24 cellular contexts compared by ENCODE assay signal in the genomic region with DNA sequence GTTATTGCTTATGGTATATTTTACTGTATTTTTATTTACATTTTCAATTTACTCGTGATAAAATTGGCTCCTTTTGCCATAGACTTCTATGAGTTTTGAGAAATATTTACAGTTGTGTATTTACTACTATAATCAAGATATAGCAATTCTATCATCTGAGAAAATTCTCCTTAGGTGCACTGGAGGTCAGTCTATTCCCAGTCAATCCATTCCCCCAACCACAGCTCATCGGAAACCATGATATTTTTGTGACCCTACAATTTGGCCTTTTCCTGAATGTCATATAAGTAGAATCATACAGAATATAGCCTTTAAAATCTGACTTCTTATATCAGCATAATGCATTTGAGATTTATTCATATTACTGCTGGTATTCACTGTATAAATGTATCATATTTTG.
DNase-seq lines count a peak whose midpoint lies in the region; ATAC-seq, FAIRE-seq and TF ChIP-seq lines count a peak whose summit lies in the region.
"Had no signal": no experiment of that assay in that cellular context is flagged by ENCODE, and none has a peak within 500 bp of the region (broad histone marks: within the 10 kb centered on the region; RNA-seq: fewer than 3 reads in every experiment).

No MANE protein-coding gene starts in this region.

- H3K4me1 Mint-ChIP-seq in activated CD8-positive, alpha-beta T cell treated with anti-CD3 and anti-CD28 coated beads for 36 hours (ENCODE audit: low read depth), result no peaks in the 10 kb centered on the region

- ATAC-seq in activated CD8-positive, alpha-beta T cell treated with anti-CD3 and anti-CD28 coated beads for 36 hours, result no peak
- ATAC-seq: activated naive CD4-positive, alpha-beta T cell treated with anti-CD3 and anti-CD28 coated beads, Interleukin-2, amount 50 U/mL, for 72 hours; activated T-cell treated with anti-CD3 and anti-CD28 coated beads, Interleukin-2, amount 50 U/mL, for 4 hours; left lung; Panc1 had no signal

- H3K4me3 ChIP-seq in AG09309 (ENCODE audit: control insufficient read depth, low read depth, low read length) (no peak overlapping the region), foreskin fibroblast (ENCODE audit: low read depth in 1 of 2, low read length in 2 of 2) (no peak overlapping the region)
- H3K4me3 ChIP-seq: left lung, skin epidermis had no signal

- intact Hi-C loops in activated CD8-positive, alpha-beta T cell treated with anti-CD3 and anti-CD28 coated beads for 36 hours (cut with micrococcal nuclease), result no loop called here

- no peaks in the 10 kb centered on the region for H3K9me3 Mint-ChIP-seq in activated CD8-positive, alpha-beta T cell treated with anti-CD3 and anti-CD28 coated beads for 36 hours
- H3K9me3 Mint-ChIP-seq: activated T-cell treated with anti-CD3 and anti-CD28 coated beads, Interleukin-2, amount 50 U/mL, for 4 hours; CD4-positive, alpha-beta T cell had no signal

- no peaks in the 10 kb centered on the region for H3K27me3 Mint-ChIP-seq in activated CD8-positive, alpha-beta T cell treated with anti-CD3 and anti-CD28 coated beads for 36 hours
- H3K27me3 Mint-ChIP-seq: CD4-positive, alpha-beta T cell had no signal

- no peak for FAIRE-seq in RCC 7860 (lab: Jason Lieb, UNC)
- FAIRE-seq: frontal cortex, TTC549 had no signal

- TF ChIP-seq CTCF in AG09309 (IDR thresholded peaks at IDR 0.05; ENCODE audit: control insufficient read depth, insufficient read depth, low read depth, low read length, missing control alignments) (peak; percentile 34), foreskin fibroblast (IDR thresholded peaks at IDR 0.05; ENCODE audit: low read depth, low read length) (no peak)
- TF ChIP-seq CTCF in activated CD8-positive, alpha-beta T cell treated with anti-CD3 and anti-CD28 coated beads for 36 hours (IDR thresholded peaks at IDR 0.05), result no peak

- POLR2A ChIA-PET in activated CD8-positive, alpha-beta T cell treated with anti-CD3 and anti-CD28 coated beads for 36 hours (lab: Charles Lee), result no interaction called here

- H3K4me3 Mint-ChIP-seq in activated CD8-positive, alpha-beta T cell treated with anti-CD3 and anti-CD28 coated beads for 36 hours, result no peak overlapping the region
- H3K4me3 Mint-ChIP-seq: activated T-cell treated with anti-CD3 and anti-CD28 coated beads, Interleukin-2, amount 50 U/mL, for 4 hours; CD4-positive, alpha-beta T cell had no signal

- H3K36me3 Mint-ChIP-seq in activated CD8-positive, alpha-beta T cell treated with anti-CD3 and anti-CD28 coated beads for 36 hours (ENCODE audit: low read depth), result no peaks in the 10 kb centered on the region
- H3K36me3 Mint-ChIP-seq: activated naive CD4-positive, alpha-beta T cell treated with anti-CD3 and anti-CD28 coated beads, Interleukin-2, amount 50 U/mL, for 72 hours had no signal

- CTCF ChIA-PET in activated CD8-positive, alpha-beta T cell treated with anti-CD3 and anti-CD28 coated beads for 36 hours (lab: Charles Lee), result no interaction called here

- H3K27ac Mint-ChIP-seq in activated CD8-positive, alpha-beta T cell treated with anti-CD3 and anti-CD28 coated beads for 36 hours, result no peak overlapping the region
- H3K27ac Mint-ChIP-seq: activated naive CD4-positive, alpha-beta T cell treated with anti-CD3 and anti-CD28 coated beads, Interleukin-2, amount 50 U/mL, for 72 hours; CD4-positive, alpha-beta T cell had no signal

- no peak for DNase-seq in AG09309 (ENCODE audit: low read depth)
- peak; percentile 10 for DNase-seq in HT1080 (ENCODE audit: low read depth)
- DNase-seq in amniotic epithelial cell (ENCODE audit: low read depth), result peak; percentile 33
- DNase-seq in foreskin fibroblast, result peak; percentile 21 to 56
- no peak for DNase-seq in activated CD4-positive, alpha-beta T cell treated with anti-CD3 and anti-CD28 coated beads, Interleukin-2, amount 50 U/mL, for 4 hours
- DNase-seq in activated CD8-positive, alpha-beta T cell treated with anti-CD3 and anti-CD28 coated beads for 36 hours, result no peak
- DNase-seq in RCC 7860 (ENCODE audit: low spot score), result no peak
- no peak for DNase-seq in activated gamma-delta T cell treated with Interleukin-2 at 50 U/mL for 16 hours
- DNase-seq: activated T-cell treated with anti-CD3 and anti-CD28 coated beads, Interleukin-2, amount 50 U/mL, for 4 hours; CD4-positive, alpha-beta T cell; DND-41; effector memory CD4-positive, alpha-beta T cell; left lung; NCI-H2029 treated with DMSO at 0.1 percent for 48 hours; NCI-H82; posterior cingulate gyrus; stimulated activated CD4-positive, alpha-beta T cell treated with anti-CD3 and anti-CD28 coated beads, Interleukin-4, amount 100 ng/mL, for 24 hours; stimulated activated CD8-positive, alpha-beta memory T cell treated with anti-CD3 and anti-CD28 coated beads, Interleukin-4, amount 100 ng/mL, for 48 hours; substantia nigra had no signal

Comparison
In these comparisons a context has a peak if more than half of its experiments do, and no peak if none do; other contexts are left out.
1. DNase-seq: peak in HT1080 (single experiment), amniotic epithelial cell (single experiment) and foreskin fibroblast (2 of 2); none in AG09309 (single experiment), activated CD4-positive, alpha-beta T cell treated with anti-CD3 and anti-CD28 coated beads, Interleukin-2, amount 50 U/mL, for 4 hours (0 of 2), activated CD8-positive, alpha-beta T cell treated with anti-CD3 and anti-CD28 coated beads for 36 hours (single experiment), RCC 7860 (single experiment) and activated gamma-delta T cell treated with Interleukin-2 at 50 U/mL for 16 hours (single experiment).